In genomic region chr10:30364391-30365268, GRCh38 we compare ENCODE assay signal across 22 cellular contexts.
"Had no signal": no experiment of that assay in that cellular context is flagged by ENCODE, and none has a peak within 500 bp of the region (broad histone marks: within the 10 kb centered on the region; RNA-seq: fewer than 3 reads in every experiment).

No MANE protein-coding gene starts in this region.

- H3K9me3 Mint-ChIP-seq: central memory CD8-positive, alpha-beta T cell; effector memory CD8-positive, alpha-beta T cell; memory B cell; neural crest cell had no signal

- ATAC-seq: effector memory CD8-positive, alpha-beta T cell; gastroesophageal sphincter; heart left ventricle had no signal

- DNase-seq: activated naive CD4-positive, alpha-beta T cell; activated T-cell treated with anti-CD3 and anti-CD28 coated beads, Interleukin-2, amount 50 U/mL, for 1 hour; dorsolateral prefrontal cortex; effector memory CD8-positive, alpha-beta T cell; esophagus squamous epithelium; heart left ventricle; left cardiac atrium; spleen; stimulated activated CD4-positive, alpha-beta T cell treated with anti-CD3 and anti-CD28 coated beads, Interleukin-4, amount 100 ng/mL, for 24 hours; stomach; T-helper 1 cell; transverse colon had no signal

- H3K27me3 ChIP-seq: breast epithelium, dorsolateral prefrontal cortex, esophagus squamous epithelium, gastroesophageal sphincter, heart left ventricle, spleen, suprapubic skin, transverse colon had no signal

- H3K4me3 ChIP-seq: breast epithelium, dorsolateral prefrontal cortex, esophagus squamous epithelium, gastroesophageal sphincter, heart left ventricle, spleen, stomach, suprapubic skin, transverse colon had no signal

- H3K27ac ChIP-seq: breast epithelium, dorsolateral prefrontal cortex, esophagus squamous epithelium, gastroesophageal sphincter, heart left ventricle, spleen, stomach, suprapubic skin, transverse colon had no signal

- H3K36me3 ChIP-seq: breast epithelium, esophagus squamous epithelium, gastroesophageal sphincter, heart left ventricle, spleen, stomach, suprapubic skin, transverse colon had no signal

- H3K27me3 Mint-ChIP-seq: activated naive CD8-positive, alpha-beta T cell; central memory CD8-positive, alpha-beta T cell had no signal

- H3K27ac Mint-ChIP-seq: activated naive CD8-positive, alpha-beta T cell; effector memory CD8-positive, alpha-beta T cell; memory B cell had no signal

- FAIRE-seq: astrocyte, colon, islet of Langerhans had no signal

- H3K4me3 Mint-ChIP-seq: activated naive CD8-positive, alpha-beta T cell; central memory CD8-positive, alpha-beta T cell; effector memory CD8-positive, alpha-beta T cell; memory B cell; neural crest cell had no signal

- H3K36me3 Mint-ChIP-seq: activated naive CD8-positive, alpha-beta T cell; memory B cell had no signal

- H3K4me1 ChIP-seq: breast epithelium, gastroesophageal sphincter had no signal

- H3K9me3 ChIP-seq: breast epithelium, esophagus squamous epithelium, gastroesophageal sphincter, heart left ventricle, spleen, stomach, suprapubic skin, transverse colon had no signal
